In genomic region chr2:95402370-95403203, GRCh38 we compare ENCODE assay signal across 8 cellular contexts. TPM values are rescaled to one million over a fixed set of nuclear protein-coding genes. Genes with fewer than 3 reads are reported as not detected.
DNase-seq lines count a peak whose midpoint lies in the region; ATAC-seq, FAIRE-seq and TF ChIP-seq lines count a peak whose summit lies in the region.

Gene FAHD2A, plus strand, starts transcription at chr2:95402708. Its CDS starts 2,851 bp downstream, at chr2:95405559.

- no peaks in the 10 kb centered on the region for H4K20me1 ChIP-seq in fibroblast of lung (ENCODE audit: control insufficient read depth, extremely low read depth, insufficient read depth, low read length)

- no peaks in the 10 kb centered on the region for H3K27me3 ChIP-seq in fibroblast of lung (ENCODE audit: control insufficient read depth, insufficient read depth, low read length)
- no peaks in the 10 kb centered on the region for H3K27me3 ChIP-seq in naive thymus-derived CD4-positive, alpha-beta T cell (ENCODE audit: control insufficient read depth in 2 of 2, insufficient read depth in 2 of 2, low read length in 2 of 2)

- peak within 1 kb of the TSS; percentile 96 for H3K27ac Mint-ChIP-seq in activated T-helper 17 cell treated with anti-CD3 and anti-CD28 coated beads, Interleukin-2, amount 50 U/mL, for 72 hours
- peak within 1 kb of the TSS; percentile 86 to 98 (median 94) for H3K27ac Mint-ChIP-seq in naive thymus-derived CD4-positive, alpha-beta T cell
- H3K27ac Mint-ChIP-seq in stimulated activated naive B cell treated with anti-CD40 and anti-IgM and Interleukin-4, amounts not matched to agents 10 μg/mL and 1 μg/mL and 100 μg/mL, for 72 hours = peak within 1 kb of the TSS; percentile 98

- peaks cover 11% of the 10 kb centered on the region for H3K79me2 ChIP-seq in fibroblast of lung (ENCODE audit: control insufficient read depth, insufficient read depth, low read length)

- no peaks in the 10 kb centered on the region for H3K27me3 Mint-ChIP-seq in activated T-helper 17 cell treated with anti-CD3 and anti-CD28 coated beads, Interleukin-2, amount 50 U/mL, for 72 hours
- no peaks in the 10 kb centered on the region for H3K27me3 Mint-ChIP-seq in naive thymus-derived CD4-positive, alpha-beta T cell
- no peaks in the 10 kb centered on the region for H3K27me3 Mint-ChIP-seq in stimulated activated naive B cell treated with anti-CD40 and anti-IgM and Interleukin-4, amounts not matched to agents 10 μg/mL and 1 μg/mL and 100 μg/mL, for 72 hours

- CTCF ChIA-PET in RWPE1 (lab: Yijun Ruan, JAX) = interaction anchor here (0.5 to 2.2 kb wide), 4 partner anchors 57 to 326 kb away, joined by 3 to 8 read pairs (median 3); no protein-coding TSS in a partner anchor
- CTCF ChIA-PET in naive thymus-derived CD4-positive, alpha-beta T cell (lab: Charles Lee) = interaction anchor here (0.8 to 1.5 kb wide), 2 partner anchors 15 to 237 kb away, joined by 3 to 4 read pairs; partner anchors contain the start of gene ZNF2

- intact Hi-C loops in naive thymus-derived CD4-positive, alpha-beta T cell (cut with micrococcal nuclease) = loop anchor here (1.0 to 5.0 kb wide), 8 partner anchors 56 to 380 kb away; partner anchors contain the start of genes ZNF2 (in 2 of the 2) and ZNF892 (in 1 of the 2)

- H2AFZ ChIP-seq in fibroblast of lung (ENCODE audit: low read length) = peak within 1 kb of the TSS; percentile 96

- H3K9me3 Mint-ChIP-seq in activated T-helper 17 cell treated with anti-CD3 and anti-CD28 coated beads, Interleukin-2, amount 50 U/mL, for 72 hours = no peaks in the 10 kb centered on the region
- H3K9me3 Mint-ChIP-seq in naive thymus-derived CD4-positive, alpha-beta T cell = no peaks in the 10 kb centered on the region
- H3K9me3 Mint-ChIP-seq in stimulated activated naive B cell treated with anti-CD40 and anti-IgM and Interleukin-4, amounts not matched to agents 10 μg/mL and 1 μg/mL and 100 μg/mL, for 72 hours = no peaks in the 10 kb centered on the region

- H3K9ac ChIP-seq in fibroblast of lung (ENCODE audit: insufficient read depth, low read length) = peak within 1 kb of the TSS; percentile 78

- peaks cover 5% of the 10 kb centered on the region for H3K4me1 ChIP-seq in fibroblast of lung (ENCODE audit: control insufficient read depth, extremely low read depth, insufficient read depth, low read length)
- H3K4me1 ChIP-seq in naive thymus-derived CD4-positive, alpha-beta T cell (ENCODE audit: control insufficient read depth in 2 of 2, insufficient read depth in 2 of 2, low read length in 2 of 2) = peaks cover 0 to 5% of the 10 kb centered on the region in 2 donors

- ATAC-seq in activated T-helper 17 cell treated with anti-CD3 and anti-CD28 coated beads, Interleukin-2, amount 50 U/mL, for 72 hours (replicated peaks) = peak; percentile 98
- peak; percentile 95 for ATAC-seq in naive thymus-derived CD4-positive, alpha-beta T cell
- peak; percentile 97 to 99 for ATAC-seq in stimulated activated naive B cell treated with anti-CD40 and anti-IgM and Interleukin-4, amounts not matched to agents 10 μg/mL and 1 μg/mL and 100 μg/mL, for 72 hours (replicated peaks)

- POLR2A ChIA-PET in RWPE1 (lab: Yijun Ruan, JAX; ENCODE audit: low non-redundant PET) = no interaction called here
- POLR2A ChIA-PET in naive thymus-derived CD4-positive, alpha-beta T cell (lab: Charles Lee) = interaction anchor here (1.5 kb wide), 1 partner anchor 233 kb away, joined by 4 read pairs; no protein-coding TSS in a partner anchor

- H3K27ac ChIP-seq in RWPE1 (peak within 1 kb of the TSS; percentile 69), fibroblast of lung (ENCODE audit: insufficient read depth, low read length) (peak within 1 kb of the TSS; percentile 85)
- peak within 1 kb of the TSS; percentile 87 for H3K27ac ChIP-seq in naive thymus-derived CD4-positive, alpha-beta T cell (ENCODE audit: low read depth, low read length)

- H3K4me3 ChIP-seq in fibroblast of lung (replicated peaks in 1 of 4; ENCODE audit: control extremely low read depth in 1 of 4, insufficient read depth in 1 of 4, low read depth in 3 of 4, low read length in 4 of 4) = peak within 1 kb of the TSS; percentile 71 to 96 (median 90)
- H3K4me3 ChIP-seq in naive thymus-derived CD4-positive, alpha-beta T cell (ENCODE audit: low read length) = peak within 1 kb of the TSS; percentile 94

- H3K36me3 ChIP-seq in fibroblast of lung (ENCODE audit: control insufficient read depth, insufficient read depth, low read length) = no peaks in the 10 kb centered on the region
- H3K36me3 ChIP-seq in naive thymus-derived CD4-positive, alpha-beta T cell (ENCODE audit: control insufficient read depth in 2 of 3, insufficient read depth in 3 of 3, low read length in 3 of 3) = peaks cover 0 to 5% (median 0%) of the 10 kb centered on the region in 3 experiments

- DNase-seq in EL (peak; percentile 92), H54 (ENCODE audit: insufficient read length, low spot score) (peak; percentile 95), LoVo (ENCODE audit: low spot score) (peak; percentile 93), RWPE1 (ENCODE audit: low spot score) (peak; percentile 98), fibroblast of lung (ENCODE audit: low read depth in 2 of 2) (peak; percentile 86 to 87)
- peak; percentile 82 to 95 (median 91) for DNase-seq in naive thymus-derived CD4-positive, alpha-beta T cell
- peak; percentile 90 for DNase-seq in stimulated activated naive B cell treated with anti-CD40 and anti-IgM and Interleukin-4, amounts not matched to agents 10 μg/mL and 1 μg/mL and 100 μg/mL, for 72 hours

- no peak for TF ChIP-seq CTCF in RWPE1 (conservative IDR thresholded peaks at IDR 0.05; ENCODE audit: low read depth)
- no peak for TF ChIP-seq CTCF in fibroblast of lung (conservative IDR thresholded peaks at IDR 0.05 in 1 of 2, IDR thresholded peaks at IDR 0.05 in 1 of 2; ENCODE audit: low read depth in 1 of 2, low read length in 2 of 2)

- peak within 1 kb of the TSS; percentile 92 for H3K4me2 ChIP-seq in fibroblast of lung (ENCODE audit: extremely low read depth, insufficient read depth, low read length)

- H3K9me3 ChIP-seq in fibroblast of lung (ENCODE audit: control insufficient read depth, insufficient read depth, low read depth, low read length) = no peaks in the 10 kb centered on the region
- H3K9me3 ChIP-seq in naive thymus-derived CD4-positive, alpha-beta T cell (ENCODE audit: control insufficient read depth in 2 of 3, low read length in 3 of 3) = no peaks in the 10 kb centered on the region

- peaks cover 9% of the 10 kb centered on the region for H3K4me1 Mint-ChIP-seq in activated T-helper 17 cell treated with anti-CD3 and anti-CD28 coated beads, Interleukin-2, amount 50 U/mL, for 72 hours
- peaks cover 14 to 26% (median 23%) of the 10 kb centered on the region in 7 donors for H3K4me1 Mint-ChIP-seq in naive thymus-derived CD4-positive, alpha-beta T cell
- peaks cover 14 to 28% of the 10 kb centered on the region in 2 donors for H3K4me1 Mint-ChIP-seq in stimulated activated naive B cell treated with anti-CD40 and anti-IgM and Interleukin-4, amounts not matched to agents 10 μg/mL and 1 μg/mL and 100 μg/mL, for 72 hours

- no peak for FAIRE-seq in H54 (lab: Jason Lieb, UNC)

- peak within 1 kb of the TSS; percentile 97 for H3K4me3 Mint-ChIP-seq in activated T-helper 17 cell treated with anti-CD3 and anti-CD28 coated beads, Interleukin-2, amount 50 U/mL, for 72 hours
- H3K4me3 Mint-ChIP-seq in naive thymus-derived CD4-positive, alpha-beta T cell = peak within 1 kb of the TSS; percentile 91 to 99 (median 97)
- peak within 1 kb of the TSS; percentile 96 to 97 for H3K4me3 Mint-ChIP-seq in stimulated activated naive B cell treated with anti-CD40 and anti-IgM and Interleukin-4, amounts not matched to agents 10 μg/mL and 1 μg/mL and 100 μg/mL, for 72 hours

- TF ChIP-seq POLR2A in H54 (IDR thresholded peaks at IDR 0.05; ENCODE audit: low read depth, low read length) = peak; percentile 85

- H3K36me3 Mint-ChIP-seq in activated T-helper 17 cell treated with anti-CD3 and anti-CD28 coated beads, Interleukin-2, amount 50 U/mL, for 72 hours (ENCODE audit: low read depth) = peaks cover 8% of the 10 kb centered on the region
- H3K36me3 Mint-ChIP-seq in naive thymus-derived CD4-positive, alpha-beta T cell = peaks cover 0 to 4% (median 0%) of the 10 kb centered on the region in 5 donors
- peaks cover 1 to 11% of the 10 kb centered on the region in 2 donors for H3K36me3 Mint-ChIP-seq in stimulated activated naive B cell treated with anti-CD40 and anti-IgM and Interleukin-4, amounts not matched to agents 10 μg/mL and 1 μg/mL and 100 μg/mL, for 72 hours

RNA-seq across cellular contexts. Expression of gene FAHD2A, which starts in this region (rescaled TPM):
- total RNA-seq in activated T-helper 17 cell treated with anti-CD3 and anti-CD28 coated beads, Interleukin-2, amount 50 U/mL, for 72 hours = 10 to 100 TPM; 19.1 to 19.2 TPM
- total RNA-seq in fibroblast of lung = 25.9 and 32.5 TPM in 2 replicates
- 22.1 and 25.7 TPM in 2 replicates for polyA plus RNA-seq in fibroblast of lung
- 21.2 and 28.7 TPM in 2 replicates for polyA plus RNA-seq in fibroblast of lung (2012)
- 25.2 and 37.9 TPM in 2 replicates for polyA minus RNA-seq in fibroblast of lung (ENCODE audit: low replicate concordance)
- total RNA-seq in naive thymus-derived CD4-positive, alpha-beta T cell = 10 to 100 TPM; 22.6 to 41.4 (median 33.7) TPM
- 10 to 100 TPM; 17.9 to 20.5 TPM for polyA plus RNA-seq in naive thymus-derived CD4-positive, alpha-beta T cell

Comparison
In these comparisons a context has a peak if more than half of its experiments do, and no peak if none do; other contexts are left out.
1. Peak in every context shown above with its lines: DNase-seq, ATAC-seq, H3K4me3 ChIP-seq and H3K27ac ChIP-seq.